1 cellular context compared by ENCODE assay signal in the genomic region with DNA sequence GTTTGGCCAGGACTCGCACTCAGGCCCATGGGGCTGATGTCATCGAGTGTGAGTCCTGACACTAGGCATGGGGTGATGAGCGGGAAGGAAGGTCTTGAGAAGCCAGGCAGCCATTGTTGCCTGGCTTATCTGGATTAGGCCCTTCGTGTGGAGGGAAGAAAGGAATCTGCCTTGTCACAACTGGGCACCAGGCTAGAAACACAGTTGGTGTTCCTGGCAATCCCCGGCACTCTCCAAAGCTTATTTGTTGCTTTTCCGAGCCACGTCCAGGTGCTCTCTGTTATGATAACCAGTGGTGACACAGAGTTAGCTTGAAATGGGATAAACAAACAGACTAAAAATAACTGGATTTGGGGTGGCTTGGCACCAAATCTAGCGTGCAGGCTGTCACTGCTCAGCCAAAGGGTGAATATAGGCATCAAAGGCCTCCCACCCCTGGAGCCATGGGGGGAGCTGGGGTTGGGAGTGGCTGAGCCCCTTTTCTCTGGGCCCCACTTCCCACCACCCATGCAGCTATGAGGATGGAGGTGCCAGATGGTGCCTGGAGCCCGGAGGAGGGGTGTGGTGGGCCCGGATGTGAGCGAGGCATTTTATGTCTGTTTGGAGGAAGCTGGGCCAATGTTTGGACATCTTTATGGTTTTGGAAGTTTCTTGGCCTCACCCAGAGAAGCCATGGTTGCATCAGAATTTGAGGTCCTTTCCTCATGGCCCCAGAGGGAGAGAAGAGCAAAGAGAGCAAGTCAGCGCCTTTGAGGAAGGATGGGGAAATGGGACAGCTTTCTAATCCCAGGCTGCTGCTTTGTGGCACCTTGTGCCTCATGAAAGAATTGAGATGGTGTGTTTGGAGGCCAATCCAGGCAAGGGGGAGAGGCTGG.
TF ChIP-seq lines count a peak whose summit lies in the region.

No MANE protein-coding gene starts in this region.

TF ChIP-seq in IMR-90, 13 proteins besides CTCF, POLR2A, EP300 and RAD21 (continued from another document):
- TF ChIP-seq, protein P1, sequence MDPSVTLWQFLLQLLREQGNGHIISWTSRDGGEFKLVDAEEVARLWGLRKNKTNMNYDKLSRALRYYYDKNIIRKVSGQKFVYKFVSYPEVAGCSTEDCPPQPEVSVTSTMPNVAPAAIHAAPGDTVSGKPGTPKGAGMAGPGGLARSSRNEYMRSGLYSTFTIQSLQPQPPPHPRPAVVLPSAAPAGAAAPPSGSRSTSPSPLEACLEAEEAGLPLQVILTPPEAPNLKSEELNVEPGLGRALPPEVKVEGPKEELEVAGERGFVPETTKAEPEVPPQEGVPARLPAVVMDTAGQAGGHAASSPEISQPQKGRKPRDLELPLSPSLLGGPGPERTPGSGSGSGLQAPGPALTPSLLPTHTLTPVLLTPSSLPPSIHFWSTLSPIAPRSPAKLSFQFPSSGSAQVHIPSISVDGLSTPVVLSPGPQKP (IDR thresholded peaks at IDR 0.05; ENCODE audit: borderline replicate concordance, low read depth, low read length) = no peak
- TF ChIP-seq RFX5 (IDR thresholded peaks at IDR 0.05; ENCODE audit: low read depth, low read length) (no peak), MAFK (IDR thresholded peaks at IDR 0.05; ENCODE audit: low read depth, low read length) (no peak), FOS (IDR thresholded peaks at IDR 0.05; ENCODE audit: low read depth, low read length) (no peak), MAZ (IDR thresholded peaks at IDR 0.05; ENCODE audit: borderline replicate concordance, low read depth, low read length) (no peak)
